In the genomic region with DNA sequence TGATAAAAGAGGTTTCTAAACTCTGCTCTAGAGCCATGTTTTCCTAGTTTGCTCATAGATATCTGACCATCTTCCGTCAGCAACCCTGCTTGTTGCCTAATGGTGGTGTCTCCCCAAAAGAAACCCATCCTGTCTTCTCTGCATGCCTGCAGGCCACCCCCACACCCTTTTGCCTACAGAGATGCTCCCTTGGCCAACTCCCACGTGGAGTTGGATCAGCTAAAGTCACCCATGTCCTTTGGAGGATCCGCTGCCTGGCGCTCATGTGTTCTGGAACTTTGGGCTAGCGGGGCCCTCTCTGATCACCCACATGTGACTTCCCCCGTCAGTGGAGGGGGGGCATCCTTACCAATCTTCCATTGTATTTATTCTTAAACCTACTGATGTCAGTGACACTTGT, we compare ENCODE assay signal across 3 cellular contexts.
"Had no signal": no experiment of that assay in that cellular context is flagged by ENCODE, and none has a peak within 500 bp of the region (broad histone marks: within the 10 kb centered on the region; RNA-seq: fewer than 3 reads in every experiment).

No MANE protein-coding gene starts in this region.

- DNase-seq: GDM1, GF-D8 had no signal

- H3K4me3 ChIP-seq: GM12878 had no signal

- ATAC-seq: GM12878 had no signal
